ENCODE assay signal across 8 cellular contexts in genomic region chr11:57116654-57117053, GRCh38.
A peak's percentile ranks its signal among the peaks of the same experiment; 100 is the strongest.
DNase-seq lines count a peak whose midpoint lies in the region; ATAC-seq and TF ChIP-seq lines count a peak whose summit lies in the region.

No MANE protein-coding gene starts in this region.

- no peak overlapping the region for H3K14ac ChIP-seq in neuronal stem cell (ENCODE audit: low read length)

- H3K36me3 ChIP-seq in esophagus squamous epithelium, result no peaks in the 10 kb centered on the region
- no peaks in the 10 kb centered on the region for H3K36me3 ChIP-seq in neuronal stem cell (replicated peaks in 1 of 2; ENCODE audit: control insufficient read depth in 2 of 2, insufficient read depth in 2 of 2, low read length in 2 of 2)

- H3K9me3 ChIP-seq in esophagus squamous epithelium (no peaks in the 10 kb centered on the region), neuronal stem cell (replicated peaks in 1 of 2; ENCODE audit: control insufficient read depth in 2 of 2, insufficient read depth in 1 of 2, low read depth in 1 of 2, low read length in 2 of 2) (peaks cover 0 to 8% of the 10 kb centered on the region in 2 donors)

- no peaks in the 10 kb centered on the region for H3K4me1 ChIP-seq in esophagus squamous epithelium
- H3K4me1 ChIP-seq in neuronal stem cell (ENCODE audit: control insufficient read depth in 2 of 2, insufficient read depth in 1 of 2, low read depth in 1 of 2, low read length in 2 of 2), result peaks cover 0 to under 1% of the 10 kb centered on the region in 2 donors

- no peaks in the 10 kb centered on the region for H3K27me3 ChIP-seq in esophagus squamous epithelium
- H3K27me3 ChIP-seq in neuronal stem cell (ENCODE audit: control insufficient read depth in 3 of 3, insufficient read depth in 3 of 3, low read depth in 1 of 3, low read length in 3 of 3), result no peaks in the 10 kb centered on the region

- H2BK15ac ChIP-seq in neuronal stem cell (ENCODE audit: low read length), result no peak overlapping the region

- H4K91ac ChIP-seq in neuronal stem cell (ENCODE audit: low read depth, low read length, poor library complexity), result no peak overlapping the region

- no peak overlapping the region for H3K9ac ChIP-seq in neuronal stem cell (ENCODE audit: low read depth, low read length, poor library complexity)

- H3K27ac ChIP-seq in esophagus squamous epithelium (no peak overlapping the region), neuronal stem cell (replicated peaks; ENCODE audit: low read length) (no peak overlapping the region)

- H2BK12ac ChIP-seq in neuronal stem cell (ENCODE audit: low read length), result no peak overlapping the region

- no peak for TF ChIP-seq POLR2A in esophagus squamous epithelium (IDR thresholded peaks at IDR 0.05)

- H3K4me3 ChIP-seq in esophagus squamous epithelium, result no peak overlapping the region
- no peak overlapping the region for H3K4me3 ChIP-seq in neuronal stem cell (ENCODE audit: low read length in 2 of 2)

- H2BK5ac ChIP-seq in neuronal stem cell (ENCODE audit: low read length), result no peak overlapping the region

- H3K18ac ChIP-seq in neuronal stem cell (ENCODE audit: low read length), result no peak overlapping the region

- H4K8ac ChIP-seq in neuronal stem cell (ENCODE audit: low read depth, low read length), result no peak overlapping the region

- peak; percentile 73 for ATAC-seq in HG03378 (IDR thresholded peaks at IDR 0.05; ENCODE audit: unreplicated experiment)

- TF ChIP-seq CTCF in esophagus squamous epithelium (IDR thresholded peaks at IDR 0.05), result peak in 5 of 6 experiments; percentile 47 to 72 (median 53)

- DNase-seq in stimulated activated CD4-positive, alpha-beta T cell treated with anti-CD3 and anti-CD28 coated beads, Interleukin-1b, Interleukin-23, amount 100 ng/mL, for 48 hours, result peak; percentile 4
- DNase-seq in stimulated activated CD4-positive, alpha-beta T cell treated with anti-CD3 and anti-CD28 coated beads, Interleukin-4, amount 100 ng/mL, for 1 hour, result no peak
- DNase-seq in OCI-M1 (lab: John Stamatoyannopoulos, UW), result peak; percentile 87
- no peak for DNase-seq in esophagus squamous epithelium (lab: John Stamatoyannopoulos, UW)
- DNase-seq in neuronal stem cell (ENCODE audit: low spot score), result no peak
- DNase-seq in NCI-H187 (lab: John Stamatoyannopoulos, UW), result no peak
- DNase-seq in posterior vena cava (ENCODE audit: low spot score), result no peak

- WGBS in esophagus squamous epithelium, 2 donors, result 52 to 57% methylated on average over 5 of the region's 5 CpGs
- no CpG with 5 or more reads among the region's 5 CpGs for WGBS in neuronal stem cell (ENCODE audit: extremely low coverage in 2 of 2, insufficient read length in 2 of 2, insufficient replicate concordance in 1 of 2), 2 donors

- no peaks in the 10 kb centered on the region for H3K79me1 ChIP-seq in neuronal stem cell (ENCODE audit: low read depth, low read length)

- H2BK120ac ChIP-seq in neuronal stem cell (ENCODE audit: low read depth, low read length), result no peak overlapping the region

- H2AFZ ChIP-seq in neuronal stem cell (ENCODE audit: low read length), result peak overlapping the region; percentile 6

- no peak overlapping the region for H2AK5ac ChIP-seq in neuronal stem cell (ENCODE audit: low read depth, low read length)

- H3K23ac ChIP-seq in neuronal stem cell (ENCODE audit: low read depth, low read length, poor library complexity), result no peak overlapping the region

- no peak overlapping the region for H3K4me2 ChIP-seq in neuronal stem cell (ENCODE audit: insufficient read depth, low read length, poor library complexity, severe bottlenecking)

- intact Hi-C loops in esophagus squamous epithelium (cut with DNase I) (no loop called here), posterior vena cava (cut with DNase I) (no loop called here)

- H3K4ac ChIP-seq in neuronal stem cell (ENCODE audit: low read length), result no peak overlapping the region

Comparison
In these comparisons a context has a peak if more than half of its experiments do, and no peak if none do; other contexts are left out.
1. DNase-seq: peak in stimulated activated CD4-positive, alpha-beta T cell treated with anti-CD3 and anti-CD28 coated beads, Interleukin-1b, Interleukin-23, amount 100 ng/mL, for 48 hours (single experiment) and OCI-M1 (single experiment); none in stimulated activated CD4-positive, alpha-beta T cell treated with anti-CD3 and anti-CD28 coated beads, Interleukin-4, amount 100 ng/mL, for 1 hour (single experiment), esophagus squamous epithelium (single experiment), neuronal stem cell (single experiment), NCI-H187 (0 of 2) and posterior vena cava (single experiment).